Comparison of ENCODE assay signal across 8 cellular contexts in genomic region chr5:42423285-42424152, GRCh38. TPM values are rescaled to one million over a fixed set of nuclear protein-coding genes. Genes with fewer than 3 reads are reported as not detected.
DNase-seq lines count a peak whose midpoint lies in the region; ATAC-seq and TF ChIP-seq lines count a peak whose summit lies in the region.

GHR (plus strand) TSS chr5:42423439; CDS start chr5:42565875, 142,436 bp downstream.

- ATAC-seq in HG02884 (IDR thresholded peaks at IDR 0.05; ENCODE audit: unreplicated experiment): peak; percentile 88
- ATAC-seq in foreskin keratinocyte: peak; percentile 95
- ATAC-seq in naive thymus-derived CD4-positive, alpha-beta T cell: peak; percentile 61

- no peaks in the 10 kb centered on the region for H3K36me3 ChIP-seq in A673 (ENCODE audit: insufficient read depth, low read length, poor library complexity, severe bottlenecking)
- no peaks in the 10 kb centered on the region for H3K36me3 ChIP-seq in naive thymus-derived CD4-positive, alpha-beta T cell (ENCODE audit: control insufficient read depth in 2 of 3, insufficient read depth in 3 of 3, low read length in 3 of 3)

- peak; percentile 77 for TF ChIP-seq CTCF in A673 (conservative IDR thresholded peaks at IDR 0.05; ENCODE audit: low read depth, low read length)
- peak; percentile 30 for TF ChIP-seq CTCF in GM13976 (IDR thresholded peaks at IDR 0.05; ENCODE audit: borderline replicate concordance, control extremely low read depth, extremely low read depth, insufficient read depth, missing control alignments)
- peak; percentile 85 for TF ChIP-seq CTCF in foreskin keratinocyte (conservative IDR thresholded peaks at IDR 0.05)

- peaks cover 5% of the 10 kb centered on the region for H3K4me1 ChIP-seq in A673 (ENCODE audit: insufficient read depth, low read length, poor library complexity, severe bottlenecking)
- H3K4me1 ChIP-seq in foreskin keratinocyte: no peaks in the 10 kb centered on the region
- no peaks in the 10 kb centered on the region for H3K4me1 ChIP-seq in naive thymus-derived CD4-positive, alpha-beta T cell (ENCODE audit: control insufficient read depth in 2 of 2, insufficient read depth in 2 of 2, low read length in 2 of 2)

- no peaks in the 10 kb centered on the region for H3K9me3 ChIP-seq in A673 (ENCODE audit: low read depth, low read length, poor library complexity, severe bottlenecking)
- no peaks in the 10 kb centered on the region for H3K9me3 ChIP-seq in naive thymus-derived CD4-positive, alpha-beta T cell (ENCODE audit: control insufficient read depth in 2 of 3, low read length in 3 of 3)

- no peaks in the 10 kb centered on the region for H3K36me3 Mint-ChIP-seq in activated T-cell treated with anti-CD3 and anti-CD28 coated beads, Interleukin-2, amount 50 U/mL, for 24 hours (ENCODE audit: low read depth)
- H3K36me3 Mint-ChIP-seq in naive thymus-derived CD4-positive, alpha-beta T cell: no peaks in the 10 kb centered on the region

- no peak within 1 kb of the TSS for H3K27ac ChIP-seq in A673 (ENCODE audit: low read depth, low read length, poor library complexity, severe bottlenecking)
- no peak within 1 kb of the TSS for H3K27ac ChIP-seq in foreskin keratinocyte
- no peak within 1 kb of the TSS for H3K27ac ChIP-seq in naive thymus-derived CD4-positive, alpha-beta T cell (ENCODE audit: low read depth, low read length)

- H3K27ac Mint-ChIP-seq in activated T-cell treated with anti-CD3 and anti-CD28 coated beads, Interleukin-2, amount 50 U/mL, for 24 hours: no peak within 1 kb of the TSS
- H3K27ac Mint-ChIP-seq in naive thymus-derived CD4-positive, alpha-beta T cell: no peak within 1 kb of the TSS

- H3K4me3 Mint-ChIP-seq in activated T-cell treated with anti-CD3 and anti-CD28 coated beads, Interleukin-2, amount 50 U/mL, for 24 hours: no peak within 1 kb of the TSS
- H3K4me3 Mint-ChIP-seq in naive thymus-derived CD4-positive, alpha-beta T cell: peak within 1 kb of the TSS in 1 of 10 donors; percentile 9

- CTCF ChIA-PET in A673 (lab: Charles Lee): interaction anchor here (0.6 to 1.3 kb wide), 4 partner anchors 160 to 1060 kb away, joined by 3 to 18 read pairs (median 6); partner anchors contain the start of gene TMEM267
- CTCF ChIA-PET in naive thymus-derived CD4-positive, alpha-beta T cell (lab: Charles Lee): no interaction called here

- BruUV-seq in A673 (replicated peaks; lab: Mats Ljungman, UMichigan): no TSS peak

- H3K9me3 Mint-ChIP-seq in activated T-cell treated with anti-CD3 and anti-CD28 coated beads, Interleukin-2, amount 50 U/mL, for 24 hours: no peaks in the 10 kb centered on the region
- H3K9me3 Mint-ChIP-seq in naive thymus-derived CD4-positive, alpha-beta T cell: peaks cover 0 to 11% (median 2%) of the 10 kb centered on the region in 11 donors

- intact Hi-C loops in A673 (cut with micrococcal nuclease; ENCODE audit: unreplicated experiment): loop anchor here (2.0 to 5.0 kb wide), 3 partner anchors 159 to 465 kb away; no protein-coding TSS in a partner anchor
- intact Hi-C loops in naive thymus-derived CD4-positive, alpha-beta T cell (cut with micrococcal nuclease): loop anchor here in 1 of 2 donors (1.0 kb wide), 2 partner anchors 344 to 466 kb away; no protein-coding TSS in a partner anchor

- peak; percentile 89 for DNase-seq in A673 (ENCODE audit: low spot score)
- peak; percentile 61 for DNase-seq in GM13976 (ENCODE audit: low spot score)
- DNase-seq in NCI-H2107 treated with DMSO at 0.1 percent for 48 hours (lab: John Stamatoyannopoulos, UW; ENCODE audit: unreplicated experiment): peak; percentile 72
- peak; percentile 36 for DNase-seq in activated T-cell treated with anti-CD3 and anti-CD28 coated beads, Interleukin-2, amount 50 U/mL, for 24 hours
- DNase-seq in foreskin keratinocyte: peak; percentile 69 to 82
- DNase-seq in naive thymus-derived CD4-positive, alpha-beta T cell: peak in 2 of 9 donors; percentile 4 to 21
- DNase-seq in NK-92 (lab: John Stamatoyannopoulos, UW; ENCODE audit: unreplicated experiment): no peak

- in situ Hi-C loops in GM13976 (cut with MboI; ENCODE audit: low sequenced_read_pairs, unreplicated experiment): no loop called here

- peak within 1 kb of the TSS; percentile 47 for H3K4me3 ChIP-seq in A673 (ENCODE audit: low read depth, low read length, poor library complexity, severe bottlenecking)
- H3K4me3 ChIP-seq in naive thymus-derived CD4-positive, alpha-beta T cell (ENCODE audit: low read length): no peak within 1 kb of the TSS

- H3K27me3 Mint-ChIP-seq in activated T-cell treated with anti-CD3 and anti-CD28 coated beads, Interleukin-2, amount 50 U/mL, for 24 hours: peaks cover 43% of the 10 kb centered on the region
- H3K27me3 Mint-ChIP-seq in naive thymus-derived CD4-positive, alpha-beta T cell: peaks cover 11 to 42% (median 26%) of the 10 kb centered on the region in 5 donors

- POLR2A ChIA-PET in A673 (lab: Charles Lee; ENCODE audit: low non-redundant PET): no interaction called here
- POLR2A ChIA-PET in naive thymus-derived CD4-positive, alpha-beta T cell (lab: Charles Lee): no interaction called here

- H3K27me3 ChIP-seq in A673 (replicated peaks; ENCODE audit: insufficient read depth, low read depth, low read length, poor library complexity): peaks cover 24% of the 10 kb centered on the region
- H3K27me3 ChIP-seq in foreskin keratinocyte: no peaks in the 10 kb centered on the region
- no peaks in the 10 kb centered on the region for H3K27me3 ChIP-seq in naive thymus-derived CD4-positive, alpha-beta T cell (ENCODE audit: control insufficient read depth in 2 of 2, insufficient read depth in 2 of 2, low read length in 2 of 2)

- H3K4me1 Mint-ChIP-seq in activated T-cell treated with anti-CD3 and anti-CD28 coated beads, Interleukin-2, amount 50 U/mL, for 24 hours (ENCODE audit: low read depth): no peaks in the 10 kb centered on the region
- no peaks in the 10 kb centered on the region for H3K4me1 Mint-ChIP-seq in naive thymus-derived CD4-positive, alpha-beta T cell

RNA-seq across cellular contexts. Expression of gene GHR, which starts in this region (rescaled TPM):
- total RNA-seq in A673 (2021) (not detected in 2 replicates), foreskin keratinocyte (1.6 and 2.1 TPM in 2 replicates)
- polyA plus RNA-seq in foreskin keratinocyte: 0.45 and 0.60 TPM in 2 replicates
- total RNA-seq in naive thymus-derived CD4-positive, alpha-beta T cell: not detected
- not detected for polyA plus RNA-seq in naive thymus-derived CD4-positive, alpha-beta T cell

Comparison
In these comparisons a context has a peak if more than half of its experiments do, and no peak if none do; other contexts are left out.
1. Peak in DNase-seq and H3K4me3 ChIP-seq in A673; RNA of the gene not detected or under 1 TPM.
2. Peak in ATAC-seq in naive thymus-derived CD4-positive, alpha-beta T cell; RNA of the gene not detected or under 1 TPM.
3. CTCF ChIP-seq: peak in every context shown above with its lines; median percentile 85 in foreskin keratinocyte; 77 in A673; 30 in GM13976.